Comparison of ENCODE assay signal across 27 cellular contexts in genomic region chr2:36748166-36748565, GRCh38. TPM values are rescaled to one million over a fixed set of nuclear protein-coding genes. Genes with fewer than 3 reads are reported as not detected.
A peak's percentile ranks its signal among the peaks of the same experiment; 100 is the strongest.
DNase-seq lines count a peak whose midpoint lies in the region; ATAC-seq and TF ChIP-seq lines count a peak whose summit lies in the region.
"Had no signal": no experiment of that assay in that cellular context is flagged by ENCODE, and none has a peak within 500 bp of the region (broad histone marks: within the 10 kb centered on the region; RNA-seq: fewer than 3 reads in every experiment).

No MANE protein-coding gene starts in this region.

- H2BK20ac ChIP-seq in IMR-90 (ENCODE audit: low read depth, low read length) = no peak overlapping the region

- H3K27ac Mint-ChIP-seq in WTC11 = no peak overlapping the region
- H3K27ac Mint-ChIP-seq: CD4-positive, alpha-beta memory T cell had no signal

- no peak overlapping the region for H4K8ac ChIP-seq in IMR-90 (ENCODE audit: low read depth in 2 of 2, low read length in 2 of 2)

- dilution Hi-C loops in IMR-90 (cut with HindIII; ENCODE audit: low sequenced_read_pairs, unreplicated experiment) = no loop called here

- H3K9me1 ChIP-seq in IMR-90 (ENCODE audit: insufficient read depth, low read length) = no peaks in the 10 kb centered on the region

- no peaks in the 10 kb centered on the region; the same call in 1 of the 2 replicates for H3K27me3 Mint-ChIP-seq in WTC11 (ENCODE audit: low read depth)

- H3K18ac ChIP-seq in IMR-90 (ENCODE audit: low read depth, low read length) = no peak overlapping the region

- ATAC-seq in IMR-90 (ENCODE audit: low read depth) (no peak), WTC11 (no peak), HG03520 (IDR thresholded peaks at IDR 0.05; ENCODE audit: unreplicated experiment) (no peak)
- ATAC-seq: HCT116 had no signal

- POLR2A ChIA-PET in IMR-90 (lab: Charles Lee; ENCODE audit: unreplicated experiment) = no interaction called here
- POLR2A ChIA-PET in WTC11 (lab: Charles Lee) = no interaction called here

- no peak overlapping the region for H3K23ac ChIP-seq in IMR-90 (ENCODE audit: low read depth, low read length)

- H3K9me3 ChIP-seq in IMR-90 (ENCODE audit: control insufficient read depth, insufficient read depth, low read length) = no peaks in the 10 kb centered on the region
- no peaks in the 10 kb centered on the region for H3K9me3 ChIP-seq in testis
- no peaks in the 10 kb centered on the region for H3K9me3 ChIP-seq in vagina

- no peak overlapping the region for H3K4me3 Mint-ChIP-seq in WTC11
- H3K4me3 Mint-ChIP-seq: CD4-positive, alpha-beta memory T cell had no signal

- H3K4me3 ChIP-seq in AG10803 (ENCODE audit: low read length) (no peak overlapping the region), IMR-90 (ENCODE audit: insufficient read depth, low read depth, low read length) (no peak overlapping the region), fibroblast of pulmonary artery (replicated peaks; ENCODE audit: low read depth, low read length) (no peak overlapping the region), testis (no peak overlapping the region), vagina (no peak overlapping the region)
- H3K4me3 ChIP-seq: BLaER1 treated with 17β-estradiol and CSF1 and Interleukin-3, amounts not matched to agents 10 nM and 100 nM; PC-9; SK-N-MC had no signal

- no peak overlapping the region for H4K5ac ChIP-seq in IMR-90 (ENCODE audit: low read depth, low read length)

- H3K4me1 ChIP-seq in IMR-90 (ENCODE audit: control insufficient read depth, insufficient read depth, low read length) = no peaks in the 10 kb centered on the region
- no peaks in the 10 kb centered on the region for H3K4me1 ChIP-seq in testis
- H3K4me1 ChIP-seq in vagina = no peaks in the 10 kb centered on the region
- H3K4me1 ChIP-seq: BLaER1 treated with 17β-estradiol and CSF1 and Interleukin-3, amounts not matched to agents 10 nM and 100 nM had no signal

- H3K36me3 ChIP-seq in IMR-90 (ENCODE audit: control insufficient read depth, insufficient read depth, low read length) (no peaks in the 10 kb centered on the region), testis (ENCODE audit: low read depth, missing control alignments) (no peaks in the 10 kb centered on the region), vagina (no peaks in the 10 kb centered on the region)
- H3K36me3 ChIP-seq: BLaER1 treated with 17β-estradiol and CSF1 and Interleukin-3, amounts not matched to agents 10 nM and 100 nM had no signal

- no peak overlapping the region for H3K27ac ChIP-seq in IMR-90 (ENCODE audit: insufficient read depth, low read length)
- no peak overlapping the region for H3K27ac ChIP-seq in testis
- no peak overlapping the region for H3K27ac ChIP-seq in vagina
- H3K27ac ChIP-seq: 22Rv1; BLaER1 treated with 17β-estradiol and CSF1 and Interleukin-3, amounts not matched to agents 10 nM and 100 nM; PC-9; SK-N-MC had no signal

- no peak overlapping the region for H2BK120ac ChIP-seq in IMR-90 (ENCODE audit: low read depth, low read length)

- WGBS in IMR-90 (ENCODE audit: extremely low coverage in 2 of 2, insufficient read length in 1 of 2), 2 experiments = no CpG with 5 or more reads among the region's 1 CpG
- 97 to 100% methylated on average over 1 of the region's 1 CpG for WGBS in testis, 2 donors

- no peak overlapping the region for H3K9ac ChIP-seq in IMR-90 (ENCODE audit: low read depth, low read length)
- H3K9ac ChIP-seq: BLaER1 treated with 17β-estradiol and CSF1 and Interleukin-3, amounts not matched to agents 10 nM and 100 nM had no signal

- no peaks in the 10 kb centered on the region for H3K79me1 ChIP-seq in IMR-90 (ENCODE audit: low read depth in 1 of 2, low read length in 2 of 2)

- no peaks in the 10 kb centered on the region for H4K20me1 ChIP-seq in IMR-90 (ENCODE audit: insufficient read depth, low read length)
- H4K20me1 ChIP-seq: BLaER1 treated with 17β-estradiol and CSF1 and Interleukin-3, amounts not matched to agents 10 nM and 100 nM had no signal

- TF ChIP-seq CTCF in AG10803 (conservative IDR thresholded peaks at IDR 0.05; ENCODE audit: low read length) = no peak
- TF ChIP-seq CTCF in IMR-90 (conservative IDR thresholded peaks at IDR 0.05; ENCODE audit: low read depth, low read length) = no peak
- TF ChIP-seq CTCF in fibroblast of pulmonary artery (IDR thresholded peaks at IDR 0.05; ENCODE audit: low read length, missing control alignments) = no peak
- no peak for TF ChIP-seq CTCF in testis (IDR thresholded peaks at IDR 0.05)
- TF ChIP-seq CTCF in vagina (IDR thresholded peaks at IDR 0.05) = no peak
- no peak for TF ChIP-seq CTCF in WTC11 (IDR thresholded peaks at IDR 0.05)

- intact Hi-C loops in IMR-90 (cut with micrococcal nuclease) = no loop called here
- intact Hi-C loops in testis (cut with DNase I; ENCODE audit: low total_unique reads) = no loop called here
- intact Hi-C loops in vagina (cut with DNase I) = no loop called here

- no peak overlapping the region for H3K14ac ChIP-seq in IMR-90 (replicated peaks; ENCODE audit: low read depth, low read length)

- H4K91ac ChIP-seq in IMR-90 (ENCODE audit: insufficient read depth, low read depth, low read length) = no peak overlapping the region

- no peak overlapping the region for H2AK5ac ChIP-seq in IMR-90 (ENCODE audit: low read depth, low read length)

- no peak overlapping the region for H2BK15ac ChIP-seq in IMR-90 (ENCODE audit: low read depth, low read length)

- H2BK5ac ChIP-seq in IMR-90 (ENCODE audit: low read depth, low read length, poor library complexity, severe bottlenecking) = no peak overlapping the region

- H3K4me1 Mint-ChIP-seq in WTC11 = peaks cover 21% of the 10 kb centered on the region
- H3K4me1 Mint-ChIP-seq: CD4-positive, alpha-beta memory T cell had no signal

- H2AFZ ChIP-seq in IMR-90 (replicated peaks; ENCODE audit: low read length, poor library complexity) = no peak overlapping the region
- H2AFZ ChIP-seq: PC-9 had no signal

- no peak overlapping the region for H3K4ac ChIP-seq in IMR-90 (ENCODE audit: low read depth, low read length)

- CTCF ChIA-PET in IMR-90 (lab: Yijun Ruan, JAX) = interaction anchor here (1.1 kb wide), 1 partner anchor 37 kb away, joined by 4 read pairs; no protein-coding TSS in a partner anchor
- CTCF ChIA-PET in WTC11 (lab: Charles Lee) = interaction anchor here (1.3 kb wide), 1 partner anchor 37 kb away, joined by 3 read pairs; no protein-coding TSS in a partner anchor

- peaks cover 18% of the 10 kb centered on the region for H3K36me3 Mint-ChIP-seq in WTC11
- H3K36me3 Mint-ChIP-seq: CD4-positive, alpha-beta memory T cell had no signal

- H3K27me3 ChIP-seq in IMR-90 (ENCODE audit: control insufficient read depth, insufficient read depth, low read length) = peaks cover 14% of the 10 kb centered on the region
- no peaks in the 10 kb centered on the region for H3K27me3 ChIP-seq in testis
- no peaks in the 10 kb centered on the region for H3K27me3 ChIP-seq in vagina
- H3K27me3 ChIP-seq: BLaER1 treated with 17β-estradiol and CSF1 and Interleukin-3, amounts not matched to agents 10 nM and 100 nM had no signal

- in situ Hi-C loops in IMR-90 (cut with MboI; ENCODE audit: low sequenced_read_pairs) = no loop called here

- BruUV-seq in IMR-90 (replicated peaks; lab: Mats Ljungman, UMichigan) = no TSS peak

- DNase-seq in AG10803 (ENCODE audit: low read depth) (peak; percentile 29), IMR-90 (peak; percentile 35), astrocyte of the hippocampus (ENCODE audit: low read depth, low spot score) (peak; percentile 6), fibroblast of pulmonary artery (ENCODE audit: low read depth) (peak; percentile 3), testis (no peak), vagina (ENCODE audit: extremely low spot score in 2 of 2) (no peak), WTC11 (ENCODE audit: low spot score) (no peak)
- DNase-seq: ACHN; CD4-positive, alpha-beta memory T cell; DMS153; GF-D8; Kasumi-1; MM.1S; NCI-H1048; NCI-H1436; NCI-H187 treated with DMSO at 0.1 percent for 48 hours; NCI-H2107; NCI-H510A; PC-9; RPMI8226; SHP77 treated with DMSO at 0.1 percent for 48 hours had no signal

- no peak for TF ChIP-seq RAD21 in IMR-90 (IDR thresholded peaks at IDR 0.05; ENCODE audit: low read length)

- H3K4me2 ChIP-seq in IMR-90 (ENCODE audit: low read depth, low read length) = no peak overlapping the region
- H3K4me2 ChIP-seq: BLaER1 treated with 17β-estradiol and CSF1 and Interleukin-3, amounts not matched to agents 10 nM and 100 nM; PC-9 had no signal

- TF ChIP-seq POLR2A in IMR-90 (IDR thresholded peaks at IDR 0.05; ENCODE audit: low read depth, low read length) (no peak), testis (IDR thresholded peaks at IDR 0.05) (no peak), vagina (IDR thresholded peaks at IDR 0.05) (no peak)

- H3K56ac ChIP-seq in IMR-90 (ENCODE audit: extremely low read depth, insufficient read depth, low read length) = no peak overlapping the region

- no peak overlapping the region for H2AK9ac ChIP-seq in IMR-90 (replicated peaks; ENCODE audit: low read depth, low read length, poor library complexity)

- H3K9me3 Mint-ChIP-seq in WTC11 = peaks cover 47% of the 10 kb centered on the region

TF ChIP-seq in IMR-90, 13 proteins besides CTCF, POLR2A, EP300 and RAD21 (continues in another document):
- no peak for TF ChIP-seq USF2 (IDR thresholded peaks at IDR 0.05; ENCODE audit: low read depth, low read length)
- no peak for TF ChIP-seq FOS (IDR thresholded peaks at IDR 0.05; ENCODE audit: low read depth, low read length)

TF ChIP-seq in WTC11, 78 proteins besides CTCF, POLR2A, EP300 and RAD21 (continues in another document):
- TF ChIP-seq NFATC4 (CRISPR knock-in tag; IDR thresholded peaks at IDR 0.05) (no peak), ETV6 (CRISPR knock-in tag; IDR thresholded peaks at IDR 0.05) (no peak), E2F1 (CRISPR knock-in tag; IDR thresholded peaks at IDR 0.05) (no peak)

RNA-seq across cellular contexts. Expression of gene VIT, which starts 51.7 kb away (rescaled TPM):
- total RNA-seq in IMR-90 (2012; rRNA removed) = under 0.01 TPM in 1 of 2 replicates, not detected in the other
- polyA plus RNA-seq in IMR-90 (2012; rRNA removed) = 0.07 TPM in 1 of 2 replicates, not detected in the other
- polyA plus RNA-seq in IMR-90 (2012; cell fraction: cytosol; rRNA removed) = not detected in 2 replicates
- polyA plus RNA-seq in IMR-90 (2012; cell fraction: nucleus; rRNA removed; ENCODE audit: low replicate concordance) = 0.05 and 0.07 TPM in 2 replicates
- 1 to 10 TPM; 5.6 to 9.4 TPM for total RNA-seq in testis
- 7.2 TPM for polyA plus RNA-seq in testis (ENCODE audit: insufficient read depth, low read depth, low replicate concordance)
- total RNA-seq in vagina = 56.5 TPM
- 0.11 to 0.46 TPM (median 0.27 TPM) in 3 replicates for total RNA-seq in WTC11 (2021)
- total RNA-seq: CD4-positive, alpha-beta memory T cell; H1; PC-9 had no signal
- polyA plus RNA-seq: CD4-positive, alpha-beta memory T cell had no signal

Comparison
In these comparisons a context has a peak if more than half of its experiments do, and no peak if none do; other contexts are left out.
1. DNase-seq: peak in AG10803 (single experiment), IMR-90 (single experiment), astrocyte of the hippocampus (single experiment) and fibroblast of pulmonary artery (single experiment); none in testis (single experiment), vagina (0 of 2) and WTC11 (single experiment).